Comparison of ENCODE assay signal across 1 cellular context in genomic region chr19:5624741-5625140, GRCh38.
TF ChIP-seq lines count a peak whose summit lies in the region.

No MANE protein-coding gene starts in this region.

TF ChIP-seq in H1, 55 proteins besides CTCF, POLR2A, EP300 and RAD21:
- TF ChIP-seq SP4 (IDR thresholded peaks at IDR 0.05; ENCODE audit: low read length) (no peak), SAP30 (IDR thresholded peaks at IDR 0.05; ENCODE audit: insufficient read depth, insufficient replicate concordance, low read length) (no peak), GTF2F1 (IDR thresholded peaks at IDR 0.05; ENCODE audit: borderline replicate concordance, low read depth, low read length) (no peak), RNF2 (IDR thresholded peaks at IDR 0.05; ENCODE audit: borderline replicate concordance, low read depth, low read length, missing control alignments, poor library complexity, severe bottlenecking) (no peak), FOSL1 (IDR thresholded peaks at IDR 0.05; ENCODE audit: insufficient read depth, low read depth, low read length) (no peak), KDM1A (IDR thresholded peaks at IDR 0.05; ENCODE audit: borderline replicate concordance, low read length) (no peak), NRF1 (IDR thresholded peaks at IDR 0.05; ENCODE audit: low read depth, low read length) (no peak), ATF2 (IDR thresholded peaks at IDR 0.05; ENCODE audit: low read length) (no peak), RFX5 (IDR thresholded peaks at IDR 0.05; ENCODE audit: borderline replicate concordance, low read depth, low read length) (no peak), NANOG (IDR thresholded peaks at IDR 0.05; ENCODE audit: insufficient read depth, low read depth, low read length, poor library complexity, severe bottlenecking) (no peak), CHD7 (IDR thresholded peaks at IDR 0.05; ENCODE audit: insufficient replicate concordance, low read length) (no peak), CEBPB (IDR thresholded peaks at IDR 0.05; ENCODE audit: low read depth, low read length) (no peak), JUND (IDR thresholded peaks at IDR 0.05; ENCODE audit: low read length) (no peak), CHD1 (IDR thresholded peaks at IDR 0.05; ENCODE audit: low read depth, low read length) (no peak), SIRT6 (IDR thresholded peaks at IDR 0.05; ENCODE audit: low read length) (no peak), GABPA (IDR thresholded peaks at IDR 0.05; ENCODE audit: borderline replicate concordance, insufficient read depth, low read length) (no peak), ZNF274 (IDR thresholded peaks at IDR 0.05; ENCODE audit: borderline replicate concordance, extremely low read depth, low read length) (no peak)
